In the genomic region with DNA sequence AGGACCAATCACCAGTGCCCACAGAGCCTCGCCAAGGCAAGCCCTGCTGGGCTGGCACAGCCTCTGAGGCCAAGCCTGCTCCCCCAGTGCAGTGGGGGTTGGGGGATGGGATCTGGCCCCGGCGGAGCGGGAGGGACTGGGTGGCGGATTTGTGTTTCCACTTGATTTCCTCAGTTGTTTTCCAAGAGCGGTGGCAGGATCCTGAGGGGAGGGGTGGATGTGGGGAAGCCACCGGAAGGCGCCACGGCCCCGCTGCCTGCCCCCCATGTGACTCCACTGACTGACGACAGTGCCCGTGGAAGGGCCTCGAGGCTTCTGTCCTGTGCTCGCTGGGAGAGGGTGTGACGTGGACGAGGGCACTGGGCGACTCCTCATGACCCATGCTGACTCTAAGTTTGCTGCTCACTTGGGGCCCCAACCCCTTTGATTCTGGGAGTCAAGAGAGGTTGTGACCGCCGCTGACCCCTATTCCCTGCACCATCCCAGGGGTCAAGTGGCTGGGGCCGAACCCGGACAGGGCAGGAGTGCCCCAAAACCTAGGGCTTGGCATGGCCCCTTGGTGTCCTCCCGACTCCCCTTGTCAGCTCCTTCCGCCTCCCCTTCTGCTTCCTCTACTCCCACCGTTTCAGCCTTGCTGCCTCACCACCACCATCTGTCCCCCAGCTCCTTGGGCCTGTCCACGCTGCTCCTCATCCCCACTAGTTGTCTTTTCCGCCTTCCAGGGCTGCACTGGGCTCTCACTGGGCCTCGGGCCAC, we compare ENCODE assay signal across 11 cellular contexts. TPM values are rescaled to one million over a fixed set of nuclear protein-coding genes. Genes with fewer than 3 reads are reported as not detected.
DNase-seq lines count a peak whose midpoint lies in the region; ATAC-seq and TF ChIP-seq lines count a peak whose summit lies in the region.
"Had no signal": no experiment of that assay in that cellular context is flagged by ENCODE, and none has a peak within 500 bp of the region (broad histone marks: within the 10 kb centered on the region; RNA-seq: fewer than 3 reads in every experiment).

No MANE protein-coding gene starts in this region.

- POLR2A ChIA-PET in IMR-90 (lab: Charles Lee; ENCODE audit: unreplicated experiment) = no interaction called here

- ATAC-seq in IMR-90 (ENCODE audit: low read depth) (no peak; the same call in 1 of the 2 replicates), GM18511 (IDR thresholded peaks at IDR 0.05; ENCODE audit: unreplicated experiment) (no peak), GM18517 (IDR thresholded peaks at IDR 0.05; ENCODE audit: unreplicated experiment) (no peak)
- ATAC-seq: T-cell had no signal

- H3K4me1 ChIP-seq in IMR-90 (ENCODE audit: control insufficient read depth, insufficient read depth, low read length) (peaks cover 23% of the 10 kb centered on the region), mesenchymal stem cell (ENCODE audit: control insufficient read depth, insufficient read depth, low read depth, low read length) (peaks cover 42% of the 10 kb centered on the region)

- peak overlapping the region; percentile 90 for H4K91ac ChIP-seq in IMR-90 (ENCODE audit: insufficient read depth, low read depth, low read length)
- H4K91ac ChIP-seq in mesenchymal stem cell (ENCODE audit: low read length) = peak overlapping the region; percentile 95

- H2BK15ac ChIP-seq in IMR-90 (ENCODE audit: low read depth, low read length) (peak overlapping the region; percentile 58; the same call in 1 of the 3 replicates), mesenchymal stem cell (ENCODE audit: low read depth, poor library complexity, severe bottlenecking) (peak overlapping the region; percentile 74)

- H3K23ac ChIP-seq in IMR-90 (ENCODE audit: low read depth, low read length) (0 out of 2 replicates have a peak overlapping the region, but pooled peaks have one; percentile 20), mesenchymal stem cell (ENCODE audit: low read length in 2 of 2) (no peak overlapping the region)

- H2AK9ac ChIP-seq in IMR-90 (replicated peaks; ENCODE audit: low read depth, low read length, poor library complexity) = peak overlapping the region; percentile 63

- peak overlapping the region; percentile 63 for H3K18ac ChIP-seq in IMR-90 (ENCODE audit: low read depth, low read length)
- peak overlapping the region; percentile 44 to 96 for H3K18ac ChIP-seq in mesenchymal stem cell (ENCODE audit: low read depth in 1 of 2, low read length in 2 of 2)

- no peak for TF ChIP-seq RAD21 in IMR-90 (IDR thresholded peaks at IDR 0.05; ENCODE audit: low read length)

- WGBS in IMR-90 (ENCODE audit: extremely low coverage in 2 of 2, insufficient read length in 1 of 2), 2 experiments = 79% methylated on average over 6 of the region's 27 CpGs; no CpG with 5 or more reads in 1 of the 2 experiments
- WGBS in mesenchymal stem cell = 83% methylated on average over 27 of the region's 27 CpGs

- peak overlapping the region; percentile 86 to 88 for H4K8ac ChIP-seq in IMR-90 (ENCODE audit: low read depth in 2 of 2, low read length in 2 of 2)
- H4K8ac ChIP-seq in mesenchymal stem cell (ENCODE audit: low read length) = peak overlapping the region; percentile 98

- H3K56ac ChIP-seq in IMR-90 (ENCODE audit: extremely low read depth, insufficient read depth, low read length) = no peak overlapping the region; the same call in 1 of the 2 replicates

- H3K4me3 ChIP-seq in IMR-90 (ENCODE audit: insufficient read depth, low read depth, low read length) = no peak overlapping the region
- H3K4me3 ChIP-seq in mesenchymal stem cell (ENCODE audit: insufficient read depth in 1 of 2, low read depth in 1 of 2, low read length in 2 of 2) = no peak overlapping the region

- TF ChIP-seq CTCF in IMR-90 (conservative IDR thresholded peaks at IDR 0.05; ENCODE audit: low read depth, low read length) = no peak

- H3K4ac ChIP-seq in IMR-90 (ENCODE audit: low read depth, low read length) (peak overlapping the region; percentile 93), mesenchymal stem cell (ENCODE audit: low read depth in 1 of 2, low read length in 2 of 2) (peak overlapping the region; percentile 19 to 71)

- H3K27me3 ChIP-seq in IMR-90 (ENCODE audit: control insufficient read depth, insufficient read depth, low read length) (0 out of 2 replicates have a peak, but pooled peaks cover 2% of the 10 kb centered on the region), mesenchymal stem cell (ENCODE audit: control insufficient read depth in 1 of 2, insufficient read depth in 1 of 2, low read length in 2 of 2) (no peaks in the 10 kb centered on the region)

- peak overlapping the region; percentile 77 for H2BK120ac ChIP-seq in IMR-90 (ENCODE audit: low read depth, low read length)
- H2BK120ac ChIP-seq in mesenchymal stem cell (ENCODE audit: low read depth, low read length) = peak overlapping the region; percentile 82

- peak overlapping the region; percentile 88 for H2AFZ ChIP-seq in IMR-90 (replicated peaks; ENCODE audit: low read length, poor library complexity)
- H2AFZ ChIP-seq in mesenchymal stem cell (ENCODE audit: low read depth, low read length) = peak overlapping the region; percentile 85

- H3K27ac ChIP-seq in IMR-90 (ENCODE audit: insufficient read depth, low read length) (peak overlapping the region; percentile 56), cingulate gyrus (ENCODE audit: low read depth, low read length) (peak overlapping the region; percentile 99), mesenchymal stem cell (ENCODE audit: low read length, poor library complexity, severe bottlenecking) (peak overlapping the region; percentile 55), substantia nigra (ENCODE audit: low read depth, low read length, poor library complexity, severe bottlenecking) (peak overlapping the region; percentile 100)

- peak overlapping the region; percentile 68 for H2BK5ac ChIP-seq in IMR-90 (ENCODE audit: low read depth, low read length, poor library complexity, severe bottlenecking)
- no peak overlapping the region for H2BK5ac ChIP-seq in mesenchymal stem cell (ENCODE audit: low read depth, low read length, poor library complexity, severe bottlenecking)

- peak overlapping the region; percentile 85 for H4K5ac ChIP-seq in IMR-90 (ENCODE audit: low read depth, low read length)

- no TSS peak for BruUV-seq in IMR-90 (replicated peaks; lab: Mats Ljungman, UMichigan)

- H3K36me3 ChIP-seq in IMR-90 (ENCODE audit: control insufficient read depth, insufficient read depth, low read length) (no peaks in the 10 kb centered on the region), mesenchymal stem cell (ENCODE audit: control insufficient read depth in 1 of 2, insufficient read depth in 2 of 2, low read depth in 1 of 2, low read length in 2 of 2) (no peaks in the 10 kb centered on the region)

- peak overlapping the region; percentile 92 to 93 for H2BK12ac ChIP-seq in mesenchymal stem cell (ENCODE audit: low read length in 2 of 2)

- peak overlapping the region; percentile 98 for H2AK5ac ChIP-seq in IMR-90 (ENCODE audit: low read depth, low read length)
- H2AK5ac ChIP-seq in mesenchymal stem cell (ENCODE audit: low read length, severe bottlenecking) = peak overlapping the region; percentile 75

- no peak for DNase-seq in IMR-90
- no peak for DNase-seq in mesenchymal stem cell
- DNase-seq in substantia nigra (lab: John Stamatoyannopoulos, UW) = peak in 47 of 49 donors; percentile 61 to 97 (median 88)
- no peak for DNase-seq in NAMALWA (ENCODE audit: low spot score)
- DNase-seq in ACHN = no peak
- DNase-seq: NCI-H1930, T-cell had no signal

- H3K14ac ChIP-seq in IMR-90 (replicated peaks; ENCODE audit: low read depth, low read length) = peak overlapping the region; percentile 80
- H3K14ac ChIP-seq in mesenchymal stem cell (ENCODE audit: low read length in 2 of 2) = peak overlapping the region in 1 of 2 experiments; percentile 94

- intact Hi-C loops in IMR-90 (cut with micrococcal nuclease) = no loop called here

- H3K79me1 ChIP-seq in IMR-90 (ENCODE audit: low read depth in 1 of 2, low read length in 2 of 2) (no peaks in the 10 kb centered on the region; a peak in 1 of 4 replicates), mesenchymal stem cell (replicated peaks; ENCODE audit: low read length, poor library complexity, severe bottlenecking) (no peaks in the 10 kb centered on the region)

- no peak overlapping the region; the same call in 1 of the 2 replicates for H3K4me2 ChIP-seq in IMR-90 (ENCODE audit: low read depth, low read length)
- no peak overlapping the region for H3K4me2 ChIP-seq in mesenchymal stem cell (ENCODE audit: low read length, poor library complexity, severe bottlenecking)

- no peaks in the 10 kb centered on the region for H4K20me1 ChIP-seq in IMR-90 (ENCODE audit: insufficient read depth, low read length)

- peak overlapping the region; percentile 81; the same call in 1 of the 2 replicates for H2BK20ac ChIP-seq in IMR-90 (ENCODE audit: low read depth, low read length)

- in situ Hi-C loops in IMR-90 (cut with MboI; ENCODE audit: low sequenced_read_pairs) (no loop called here), ACHN (cut with HindIII; ENCODE audit: low pct_ligation_motif_present, low pct_unique_long_range_greater_than_20kb, low sequenced_read_pairs) (no loop called here)

- dilution Hi-C loops in IMR-90 (cut with HindIII; ENCODE audit: low sequenced_read_pairs, unreplicated experiment) = no loop called here

- CTCF ChIA-PET in IMR-90 (lab: Yijun Ruan, JAX) = interaction anchor here (1.8 kb wide), 1 partner anchor 18 kb away, joined by 4 read pairs; no protein-coding TSS in a partner anchor

- no peaks in the 10 kb centered on the region for H3K9me3 ChIP-seq in IMR-90 (ENCODE audit: control insufficient read depth, insufficient read depth, low read length)
- no peaks in the 10 kb centered on the region for H3K9me3 ChIP-seq in mesenchymal stem cell (ENCODE audit: control insufficient read depth, low read length)

- peaks cover 6% of the 10 kb centered on the region for H3K9me1 ChIP-seq in IMR-90 (ENCODE audit: insufficient read depth, low read length)

- 0 out of 2 replicates have a peak overlapping the region, but pooled peaks have one; percentile 19 for H3K9ac ChIP-seq in IMR-90 (ENCODE audit: low read depth, low read length)
- H3K9ac ChIP-seq in mesenchymal stem cell (ENCODE audit: low read length) = peak overlapping the region; percentile 36

- no peak for TF ChIP-seq POLR2A in IMR-90 (IDR thresholded peaks at IDR 0.05; ENCODE audit: low read depth, low read length)

RNA-seq across cellular contexts. Expression of a gene that starts 23.5 kb away (rescaled TPM):
- 14.4 and 16.5 TPM in 2 replicates for total RNA-seq in IMR-90 (2012; rRNA removed)
- polyA plus RNA-seq in IMR-90 (2012; rRNA removed) = 21.0 and 22.1 TPM in 2 replicates
- 21.3 and 24.6 TPM in 2 replicates for polyA plus RNA-seq in IMR-90 (2012; cell fraction: cytosol; rRNA removed)
- polyA plus RNA-seq in IMR-90 (2012; cell fraction: nucleus; rRNA removed; ENCODE audit: low replicate concordance) = 95.1 and 119 TPM in 2 replicates
- 5.7 TPM for polyA plus RNA-seq in mesenchymal stem cell (2013, experiment 1 of 2)
- 5.9 TPM for polyA plus RNA-seq in mesenchymal stem cell (2013, experiment 2 of 2)

RNA-seq across cellular contexts. Expression of a gene that starts 49.3 kb away (rescaled TPM):
- total RNA-seq in IMR-90 (2012; rRNA removed) = not detected in 2 replicates
- not detected in 2 replicates for polyA plus RNA-seq in IMR-90 (2012; rRNA removed)
- polyA plus RNA-seq in IMR-90 (2012; cell fraction: cytosol; rRNA removed) = not detected in 2 replicates
- not detected in 2 replicates for polyA plus RNA-seq in IMR-90 (2012; cell fraction: nucleus; rRNA removed; ENCODE audit: low replicate concordance)
- polyA plus RNA-seq in mesenchymal stem cell (2013, experiment 1 of 2) = not detected
- not detected for polyA plus RNA-seq in mesenchymal stem cell (2013, experiment 2 of 2)
- total RNA-seq: renal cortical epithelial cell, T-cell had no signal

RNA-seq across cellular contexts. Expression of a gene that starts 50.3 kb away (rescaled TPM):
- not detected in 2 replicates for total RNA-seq in IMR-90 (2012; rRNA removed)
- not detected in 2 replicates for polyA plus RNA-seq in IMR-90 (2012; rRNA removed)
- 0.08 and 0.21 TPM in 2 replicates for polyA plus RNA-seq in IMR-90 (2012; cell fraction: cytosol; rRNA removed)
- not detected in 2 replicates for polyA plus RNA-seq in IMR-90 (2012; cell fraction: nucleus; rRNA removed; ENCODE audit: low replicate concordance)
- polyA plus RNA-seq in mesenchymal stem cell (2013, experiment 1 of 2) = not detected
- not detected for polyA plus RNA-seq in mesenchymal stem cell (2013, experiment 2 of 2)
- total RNA-seq: renal cortical epithelial cell had no signal

Comparison
In these comparisons a context has a peak if more than half of its experiments do, and no peak if none do; other contexts are left out.
1. DNase-seq: peak in substantia nigra (47 of 49); none in IMR-90 (single experiment), mesenchymal stem cell (single experiment), NAMALWA (single experiment) and ACHN (single experiment).
2. Peak in every context shown above with its lines, with median percentiles within 50 percentile points of each other: H3K27ac ChIP-seq.